1 cellular context compared by ENCODE assay signal in genomic region chr5:93371893-93372292, GRCh38.
TF ChIP-seq lines count a peak whose summit lies in the region.

No MANE protein-coding gene starts in this region.

TF ChIP-seq in SK-N-SH treated with all-trans-retinoic acid at 6 μM for 48 hours, 23 proteins besides CTCF, POLR2A, EP300 and RAD21 (continued from another document):
- TF ChIP-seq ZNF70 (CRISPR knock-in tag; IDR thresholded peaks at IDR 0.05) (no peak), ISL1 (CRISPR knock-in tag; IDR thresholded peaks at IDR 0.05) (no peak), ARNTL (CRISPR knock-in tag; IDR thresholded peaks at IDR 0.05; ENCODE audit: borderline replicate concordance, low read depth) (no peak), ZNF8 (CRISPR knock-in tag; IDR thresholded peaks at IDR 0.05) (no peak), TOX (CRISPR knock-in tag; IDR thresholded peaks at IDR 0.05; ENCODE audit: borderline replicate concordance) (no peak), PATZ1 (CRISPR knock-in tag; IDR thresholded peaks at IDR 0.05; ENCODE audit: borderline replicate concordance) (no peak), ZFP30 (CRISPR knock-in tag; IDR thresholded peaks at IDR 0.05) (no peak)
TF ChIP-seq in SK-N-SH treated with all-trans-retinoic acid at 6 μM for 48 hours: peak in this region for 0.
